Comparison of ENCODE assay signal across 8 cellular contexts in genomic region chr15:39920510-39921273, GRCh38. TPM values are rescaled to one million over a fixed set of nuclear protein-coding genes. Genes with fewer than 3 reads are reported as not detected.
DNase-seq lines count a peak whose midpoint lies in the region; ATAC-seq and TF ChIP-seq lines count a peak whose summit lies in the region.

No MANE protein-coding gene starts in this region.

- peak; percentile 63 to 77 (median 70) for DNase-seq in CD4-positive, alpha-beta memory T cell
- peak; percentile 86 for DNase-seq in OCI-M1 (lab: John Stamatoyannopoulos, UW)
- DNase-seq in activated T-helper 1 cell treated with anti-CD3 and anti-CD28 coated beads, Interleukin-12 subunit alpha, Interleukin-12 subunit beta, Interleukin-2, Interleukin-4 antibody, amounts not matched to agents 30 ng/mL and 10 ng/mL and 1 ng/mL, durations not matched to agents 14 hours and 24 hours and 36 hours (ENCODE audit: low spot score): peak; percentile 71
- peak; percentile 70 to 81 for DNase-seq in fibroblast of lung (ENCODE audit: low read depth in 2 of 2)
- peak; percentile 64 to 80 (median 74) for DNase-seq in naive thymus-derived CD8-positive, alpha-beta T cell
- DNase-seq in stimulated activated naive B cell treated with anti-CD40 and anti-IgM and Interleukin-4, amounts not matched to agents 10 μg/mL and 1 μg/mL and 100 μg/mL, for 72 hours: peak; percentile 85

- H3K4me3 ChIP-seq in CD4-positive, alpha-beta memory T cell (ENCODE audit: low read length in 2 of 2): peak overlapping the region; percentile 31 to 57
- peak overlapping the region; percentile 50 to 84 (median 82) for H3K4me3 ChIP-seq in fibroblast of lung (replicated peaks in 1 of 4; ENCODE audit: control extremely low read depth in 1 of 4, insufficient read depth in 1 of 4, low read depth in 3 of 4, low read length in 4 of 4)

- peaks cover 16 to 21% of the 10 kb centered on the region in 2 donors for H3K27me3 Mint-ChIP-seq in CD4-positive, alpha-beta memory T cell
- H3K27me3 Mint-ChIP-seq in activated T-helper 1 cell treated with anti-CD3 and anti-CD28 coated beads, Interleukin-12 subunit alpha, Interleukin-12 subunit beta, Interleukin-2, Interleukin-4 antibody, amounts not matched to agents 30 ng/mL and 10 ng/mL and 1 ng/mL, durations not matched to agents 14 hours and 24 hours and 36 hours (ENCODE audit: insufficient read depth): peaks cover 30% of the 10 kb centered on the region
- peaks cover 8 to 27% (median 15%) of the 10 kb centered on the region in 5 donors for H3K27me3 Mint-ChIP-seq in naive thymus-derived CD8-positive, alpha-beta T cell
- H3K27me3 Mint-ChIP-seq in stimulated activated naive B cell treated with anti-CD40 and anti-IgM and Interleukin-4, amounts not matched to agents 10 μg/mL and 1 μg/mL and 100 μg/mL, for 72 hours: peaks cover 11 to 13% of the 10 kb centered on the region in 2 donors

- peaks cover 19% of the 10 kb centered on the region for H3K4me1 ChIP-seq in CD4-positive, alpha-beta memory T cell (ENCODE audit: insufficient read depth, low read length)
- peaks cover 6% of the 10 kb centered on the region for H3K4me1 ChIP-seq in fibroblast of lung (ENCODE audit: control insufficient read depth, extremely low read depth, insufficient read depth, low read length)

- peaks cover 38% of the 10 kb centered on the region for H3K79me2 ChIP-seq in fibroblast of lung (ENCODE audit: control insufficient read depth, insufficient read depth, low read length)

- H2AFZ ChIP-seq in fibroblast of lung (ENCODE audit: low read length): peak overlapping the region; percentile 91

- peaks cover 20% of the 10 kb centered on the region for H3K27me3 ChIP-seq in CD4-positive, alpha-beta memory T cell (ENCODE audit: insufficient read depth, low read length)
- H3K27me3 ChIP-seq in fibroblast of lung (ENCODE audit: control insufficient read depth, insufficient read depth, low read length): no peaks in the 10 kb centered on the region

- no peak for TF ChIP-seq CTCF in fibroblast of lung (conservative IDR thresholded peaks at IDR 0.05 in 1 of 2, IDR thresholded peaks at IDR 0.05 in 1 of 2; ENCODE audit: low read depth in 1 of 2, low read length in 2 of 2)

- H3K9me3 ChIP-seq in CD4-positive, alpha-beta memory T cell (ENCODE audit: control insufficient read depth in 1 of 2, low read length in 2 of 2): no peaks in the 10 kb centered on the region
- H3K9me3 ChIP-seq in fibroblast of lung (ENCODE audit: control insufficient read depth, insufficient read depth, low read depth, low read length): no peaks in the 10 kb centered on the region

- CTCF ChIA-PET in CD4-positive, alpha-beta memory T cell (lab: Charles Lee; ENCODE audit: partially characterized antibody): no interaction called here

- intact Hi-C loops in CD4-positive, alpha-beta memory T cell (cut with micrococcal nuclease): loop anchor here (1.0 to 5.0 kb wide), 2 partner anchors 14 to 242 kb away; partner anchors contain the start of genes BUB1B and EIF2AK4
- intact Hi-C loops in activated T-helper 1 cell treated with anti-CD3 and anti-CD28 coated beads, Interleukin-12 subunit alpha, Interleukin-12 subunit beta, Interleukin-2, Interleukin-4 antibody, amounts not matched to agents 30 ng/mL and 10 ng/mL and 1 ng/mL, durations not matched to agents 14 hours and 24 hours and 36 hours (cut with micrococcal nuclease): loop anchor here (1.0 kb wide), 1 partner anchor 13 kb away; no protein-coding TSS in a partner anchor

- H3K9me3 Mint-ChIP-seq in CD4-positive, alpha-beta memory T cell: no peaks in the 10 kb centered on the region
- peaks cover 6% of the 10 kb centered on the region for H3K9me3 Mint-ChIP-seq in activated T-helper 1 cell treated with anti-CD3 and anti-CD28 coated beads, Interleukin-12 subunit alpha, Interleukin-12 subunit beta, Interleukin-2, Interleukin-4 antibody, amounts not matched to agents 30 ng/mL and 10 ng/mL and 1 ng/mL, durations not matched to agents 14 hours and 24 hours and 36 hours
- H3K9me3 Mint-ChIP-seq in naive thymus-derived CD8-positive, alpha-beta T cell: peaks cover 0 to 6% (median 0%) of the 10 kb centered on the region in 9 donors
- H3K9me3 Mint-ChIP-seq in stimulated activated naive B cell treated with anti-CD40 and anti-IgM and Interleukin-4, amounts not matched to agents 10 μg/mL and 1 μg/mL and 100 μg/mL, for 72 hours: no peaks in the 10 kb centered on the region

- H4K20me1 ChIP-seq in fibroblast of lung (ENCODE audit: control insufficient read depth, extremely low read depth, insufficient read depth, low read length): no peaks in the 10 kb centered on the region

- peak overlapping the region; percentile 84 to 92 (median 88) for H3K4me3 Mint-ChIP-seq in CD4-positive, alpha-beta memory T cell
- H3K4me3 Mint-ChIP-seq in activated T-helper 1 cell treated with anti-CD3 and anti-CD28 coated beads, Interleukin-12 subunit alpha, Interleukin-12 subunit beta, Interleukin-2, Interleukin-4 antibody, amounts not matched to agents 30 ng/mL and 10 ng/mL and 1 ng/mL, durations not matched to agents 14 hours and 24 hours and 36 hours: peak overlapping the region; percentile 89
- peak overlapping the region; percentile 79 to 91 (median 89) for H3K4me3 Mint-ChIP-seq in naive thymus-derived CD8-positive, alpha-beta T cell
- peak overlapping the region; percentile 89 to 90 for H3K4me3 Mint-ChIP-seq in stimulated activated naive B cell treated with anti-CD40 and anti-IgM and Interleukin-4, amounts not matched to agents 10 μg/mL and 1 μg/mL and 100 μg/mL, for 72 hours

- H3K4me1 Mint-ChIP-seq in CD4-positive, alpha-beta memory T cell: peaks cover 5 to 22% (median 10%) of the 10 kb centered on the region in 4 donors
- peaks cover 35% of the 10 kb centered on the region for H3K4me1 Mint-ChIP-seq in activated T-helper 1 cell treated with anti-CD3 and anti-CD28 coated beads, Interleukin-12 subunit alpha, Interleukin-12 subunit beta, Interleukin-2, Interleukin-4 antibody, amounts not matched to agents 30 ng/mL and 10 ng/mL and 1 ng/mL, durations not matched to agents 14 hours and 24 hours and 36 hours (ENCODE audit: low read depth)
- peaks cover 4 to 15% (median 9%) of the 10 kb centered on the region in 4 donors for H3K4me1 Mint-ChIP-seq in naive thymus-derived CD8-positive, alpha-beta T cell
- H3K4me1 Mint-ChIP-seq in stimulated activated naive B cell treated with anti-CD40 and anti-IgM and Interleukin-4, amounts not matched to agents 10 μg/mL and 1 μg/mL and 100 μg/mL, for 72 hours: peaks cover 26 to 51% of the 10 kb centered on the region in 2 donors

- H3K4me2 ChIP-seq in fibroblast of lung (ENCODE audit: extremely low read depth, insufficient read depth, low read length): peak overlapping the region; percentile 96

- no peak overlapping the region for H3K27ac ChIP-seq in CD4-positive, alpha-beta memory T cell (ENCODE audit: low read depth, low read length)
- peak overlapping the region; percentile 89 for H3K27ac ChIP-seq in fibroblast of lung (ENCODE audit: insufficient read depth, low read length)

- peak overlapping the region in 4 of 7 donors; percentile 38 to 85 (median 69) for H3K27ac Mint-ChIP-seq in CD4-positive, alpha-beta memory T cell
- peak overlapping the region; percentile 59 for H3K27ac Mint-ChIP-seq in activated T-helper 1 cell treated with anti-CD3 and anti-CD28 coated beads, Interleukin-12 subunit alpha, Interleukin-12 subunit beta, Interleukin-2, Interleukin-4 antibody, amounts not matched to agents 30 ng/mL and 10 ng/mL and 1 ng/mL, durations not matched to agents 14 hours and 24 hours and 36 hours
- peak overlapping the region in 9 of 10 donors; percentile 58 to 87 (median 73) for H3K27ac Mint-ChIP-seq in naive thymus-derived CD8-positive, alpha-beta T cell
- H3K27ac Mint-ChIP-seq in stimulated activated naive B cell treated with anti-CD40 and anti-IgM and Interleukin-4, amounts not matched to agents 10 μg/mL and 1 μg/mL and 100 μg/mL, for 72 hours: peak overlapping the region; percentile 93

- POLR2A ChIA-PET in CD4-positive, alpha-beta memory T cell (lab: Charles Lee; ENCODE audit: partially characterized antibody): interaction anchor here (1.3 to 2.9 kb wide), 2 partner anchors 13 to 24 kb away, joined by 3 to 16 read pairs; partner anchors contain the start of gene EIF2AK4
- POLR2A ChIA-PET in naive thymus-derived CD8-positive, alpha-beta T cell (lab: Charles Lee): interaction anchor here (1.1 kb wide), 1 partner anchor 11 kb away, joined by 4 read pairs; no protein-coding TSS in a partner anchor

- ATAC-seq in GM19438 (IDR thresholded peaks at IDR 0.05; ENCODE audit: low read depth, unreplicated experiment) (peak; percentile 82), HG03558 (IDR thresholded peaks at IDR 0.05; ENCODE audit: extremely low read depth, unreplicated experiment) (peak; percentile 62)
- ATAC-seq in naive thymus-derived CD8-positive, alpha-beta T cell: peak; percentile 91 to 92
- ATAC-seq in stimulated activated naive B cell treated with anti-CD40 and anti-IgM and Interleukin-4, amounts not matched to agents 10 μg/mL and 1 μg/mL and 100 μg/mL, for 72 hours (replicated peaks): peak; percentile 90

- no peaks in the 10 kb centered on the region for H3K36me3 ChIP-seq in CD4-positive, alpha-beta memory T cell (ENCODE audit: insufficient read depth, low read length)
- H3K36me3 ChIP-seq in fibroblast of lung (ENCODE audit: control insufficient read depth, insufficient read depth, low read length): no peaks in the 10 kb centered on the region

- H3K9ac ChIP-seq in fibroblast of lung (ENCODE audit: insufficient read depth, low read length): peak overlapping the region; percentile 95

- H3K36me3 Mint-ChIP-seq in CD4-positive, alpha-beta memory T cell: peaks cover 0 to 3% of the 10 kb centered on the region in 2 donors
- peaks cover 5% of the 10 kb centered on the region for H3K36me3 Mint-ChIP-seq in activated T-helper 1 cell treated with anti-CD3 and anti-CD28 coated beads, Interleukin-12 subunit alpha, Interleukin-12 subunit beta, Interleukin-2, Interleukin-4 antibody, amounts not matched to agents 30 ng/mL and 10 ng/mL and 1 ng/mL, durations not matched to agents 14 hours and 24 hours and 36 hours (ENCODE audit: low read depth)
- no peaks in the 10 kb centered on the region for H3K36me3 Mint-ChIP-seq in naive thymus-derived CD8-positive, alpha-beta T cell
- no peaks in the 10 kb centered on the region for H3K36me3 Mint-ChIP-seq in stimulated activated naive B cell treated with anti-CD40 and anti-IgM and Interleukin-4, amounts not matched to agents 10 μg/mL and 1 μg/mL and 100 μg/mL, for 72 hours

RNA-seq across cellular contexts. Expression of gene GPR176, which starts 0.6 kb away (rescaled TPM):
- not detected for total RNA-seq in CD4-positive, alpha-beta memory T cell
- not detected for polyA plus RNA-seq in CD4-positive, alpha-beta memory T cell
- total RNA-seq in activated T-helper 1 cell treated with anti-CD3 and anti-CD28 coated beads, Interleukin-12 subunit alpha, Interleukin-12 subunit beta, Interleukin-2, Interleukin-4 antibody, amounts not matched to agents 30 ng/mL and 10 ng/mL and 1 ng/mL, durations not matched to agents 14 hours and 24 hours and 36 hours: 0.23 and 0.34 TPM in 2 replicates
- 79.6 and 179 TPM in 2 replicates for total RNA-seq in fibroblast of lung
- 99.9 and 124 TPM in 2 replicates for polyA plus RNA-seq in fibroblast of lung
- polyA plus RNA-seq in fibroblast of lung (2012): 92.3 and 114 TPM in 2 replicates
- polyA minus RNA-seq in fibroblast of lung (ENCODE audit: low replicate concordance): 671 and 740 TPM in 2 replicates
- not detected for total RNA-seq in naive thymus-derived CD8-positive, alpha-beta T cell
- not detected for polyA plus RNA-seq in naive thymus-derived CD8-positive, alpha-beta T cell

RNA-seq across cellular contexts. Expression of gene EIF2AK4, which starts 13.2 kb away (rescaled TPM):
- 10 to 100 TPM; 13.4 to 13.8 TPM for total RNA-seq in CD4-positive, alpha-beta memory T cell
- polyA plus RNA-seq in CD4-positive, alpha-beta memory T cell: 10 to 100 TPM; 18.5 to 21.5 TPM
- 51.5 and 54.2 TPM in 2 replicates for total RNA-seq in activated T-helper 1 cell treated with anti-CD3 and anti-CD28 coated beads, Interleukin-12 subunit alpha, Interleukin-12 subunit beta, Interleukin-2, Interleukin-4 antibody, amounts not matched to agents 30 ng/mL and 10 ng/mL and 1 ng/mL, durations not matched to agents 14 hours and 24 hours and 36 hours
- total RNA-seq in fibroblast of lung: 59.8 and 97.4 TPM in 2 replicates
- 78.0 and 88.4 TPM in 2 replicates for polyA plus RNA-seq in fibroblast of lung
- 51.6 and 58.9 TPM in 2 replicates for polyA plus RNA-seq in fibroblast of lung (2012)
- 69.7 and 77.2 TPM in 2 replicates for polyA minus RNA-seq in fibroblast of lung (ENCODE audit: low replicate concordance)
- 10 to 100 TPM; 17.6 to 17.9 TPM for total RNA-seq in naive thymus-derived CD8-positive, alpha-beta T cell
- 10 to 100 TPM; 16.4 to 18.9 (median 18.5) TPM for polyA plus RNA-seq in naive thymus-derived CD8-positive, alpha-beta T cell

Comparison
In these comparisons a context has a peak if more than half of its experiments do, and no peak if none do; other contexts are left out.
1. RNA of gene GPR176, which starts 0.6 kb away (total RNA-seq): 79.6 to 179 TPM in fibroblast of lung; 0.23 to 0.34 TPM in activated T-helper 1 cell treated with anti-CD3 and anti-CD28 coated beads, Interleukin-12 subunit alpha, Interleukin-12 subunit beta, Interleukin-2, Interleukin-4 antibody, amounts not matched to agents 30 ng/mL and 10 ng/mL and 1 ng/mL, durations not matched to agents 14 hours and 24 hours and 36 hours, not detected in CD4-positive, alpha-beta memory T cell and not detected in naive thymus-derived CD8-positive, alpha-beta T cell; every median in the first group is over 10 times any median in the second.
2. Peak in every context shown above with its lines, with median percentiles within 50 percentile points of each other: DNase-seq, H3K27ac Mint-ChIP-seq, H3K4me3 Mint-ChIP-seq and ATAC-seq.